12 cellular contexts compared by ENCODE assay signal in genomic region chr15:67523337-67523736, GRCh38. TPM values are rescaled to one million over a fixed set of nuclear protein-coding genes. Genes with fewer than 3 reads are reported as not detected.
DNase-seq lines count a peak whose midpoint lies in the region; ATAC-seq, FAIRE-seq and TF ChIP-seq lines count a peak whose summit lies in the region.
"Had no signal": no experiment of that assay in that cellular context is flagged by ENCODE, and none has a peak within 500 bp of the region (broad histone marks: within the 10 kb centered on the region; RNA-seq: fewer than 3 reads in every experiment).

No MANE protein-coding gene starts in this region.

- intact Hi-C loops in posterior cingulate gyrus (cut with DNase I), result loop anchor here (2.0 to 5.0 kb wide), 2 partner anchors 19 to 529 kb away; partner anchors contain the start of genes MAP2K5 and PIAS1
- intact Hi-C loops in body of pancreas (cut with DNase I), result no loop called here

- no peak overlapping the region for H3K27ac ChIP-seq in parathyroid adenoma
- H3K27ac ChIP-seq in body of pancreas, result no peak overlapping the region

- no peaks in the 10 kb centered on the region for H3K27me3 ChIP-seq in Loucy (ENCODE audit: insufficient read depth, low read length, poor library complexity, severe bottlenecking)
- no peaks in the 10 kb centered on the region for H3K27me3 ChIP-seq in parathyroid adenoma (ENCODE audit: control insufficient read depth, insufficient read depth, low read length)
- H3K27me3 ChIP-seq in body of pancreas, result no peaks in the 10 kb centered on the region

- no peaks in the 10 kb centered on the region for H3F3A ChIP-seq in Loucy (ENCODE audit: low read depth)

- TF ChIP-seq CTCF in Loucy (conservative IDR thresholded peaks at IDR 0.05; ENCODE audit: low read length), result no peak
- TF ChIP-seq CTCF in parathyroid adenoma (IDR thresholded peaks at IDR 0.05), result no peak
- no peak for TF ChIP-seq CTCF in body of pancreas (IDR thresholded peaks at IDR 0.05)

- ATAC-seq in body of pancreas, result no peak
- no peak for ATAC-seq in GM21737 (IDR thresholded peaks at IDR 0.05; ENCODE audit: unreplicated experiment)

- DNase-seq in cerebellar cortex (ENCODE audit: low spot score) (peak; percentile 39), posterior cingulate gyrus (no peak), body of pancreas (no peak)
- DNase-seq: amniotic stem cell, GF-D8, kidney, NCI-H187 treated with DMSO at 0.1 percent for 48 hours had no signal

- WGBS in body of pancreas, 2 donors, result 46% methylated on average over 1 of the region's 1 CpG

- H3K79me2 ChIP-seq in Loucy (ENCODE audit: insufficient read depth, low read length) (peaks cover 72% of the 10 kb centered on the region), parathyroid adenoma (peaks cover 2% of the 10 kb centered on the region)

- H3K36me3 ChIP-seq in Loucy (ENCODE audit: insufficient read depth, low read length), result no peaks in the 10 kb centered on the region
- no peaks in the 10 kb centered on the region for H3K36me3 ChIP-seq in parathyroid adenoma (ENCODE audit: control insufficient read depth, insufficient read depth, low read length)
- H3K36me3 ChIP-seq in body of pancreas (replicated peaks in 1 of 2; ENCODE audit: insufficient read depth in 1 of 2, low read depth in 2 of 2), result no peaks in the 10 kb centered on the region

- peak; percentile 96 for FAIRE-seq in G401.6 (lab: Jason Lieb, UNC)
- FAIRE-seq: kidney, RCC 7860 had no signal

- H3K4me2 ChIP-seq in Loucy (ENCODE audit: low read depth, low read length, poor library complexity, severe bottlenecking) (peak overlapping the region; percentile 87), parathyroid adenoma (ENCODE audit: low read length) (peak overlapping the region; percentile 83)

- H3K4me1 ChIP-seq in Loucy (ENCODE audit: insufficient read depth, low read length, poor library complexity, severe bottlenecking) (peaks cover 58% of the 10 kb centered on the region), parathyroid adenoma (peaks cover 2% of the 10 kb centered on the region), body of pancreas (peaks cover 29% of the 10 kb centered on the region)

- peaks cover 44% of the 10 kb centered on the region for H4K20me1 ChIP-seq in Loucy (ENCODE audit: insufficient read depth, low read length, poor library complexity, severe bottlenecking)

- H3K9ac ChIP-seq in Loucy (ENCODE audit: low read depth, low read length, poor library complexity, severe bottlenecking) (peak overlapping the region; percentile 92), parathyroid adenoma (no peak overlapping the region)

- H3K9me2 ChIP-seq in Loucy (replicated peaks; ENCODE audit: low read depth, low read length), result no peaks in the 10 kb centered on the region

- H3K9me3 ChIP-seq in Loucy (ENCODE audit: insufficient read depth, low read depth, low read length) (no peaks in the 10 kb centered on the region), parathyroid adenoma (ENCODE audit: control insufficient read depth, low read length) (no peaks in the 10 kb centered on the region), body of pancreas (no peaks in the 10 kb centered on the region)

- H3K4me3 ChIP-seq in Loucy (ENCODE audit: low read length, poor library complexity, severe bottlenecking) (peak overlapping the region; percentile 80), parathyroid adenoma (ENCODE audit: low read depth, low read length) (no peak overlapping the region), body of pancreas (no peak overlapping the region)

- no peak overlapping the region for H2AFZ ChIP-seq in Loucy (ENCODE audit: low read length)
- no peak overlapping the region for H2AFZ ChIP-seq in parathyroid adenoma

- no peak for TF ChIP-seq POLR2A in body of pancreas (IDR thresholded peaks at IDR 0.05)

RNA-seq across cellular contexts. Expression of gene C15orf61, which starts 2.4 kb away (rescaled TPM):
- 1 to 10 TPM in 1 of 2 donors, under 1 TPM in 1; 0.78 to 5.6 TPM for total RNA-seq in body of pancreas

RNA-seq across cellular contexts. Expression of gene MAP2K5, which starts 19.2 kb away (rescaled TPM):
- 10 to 100 TPM in 1 of 2 donors, 1 to 10 TPM in 1; 2.6 to 10.9 TPM for total RNA-seq in body of pancreas
